Comparison of ENCODE assay signal across 9 cellular contexts in genomic region chr2:122340246-122340645, GRCh38.
DNase-seq lines count a peak whose midpoint lies in the region; ATAC-seq and TF ChIP-seq lines count a peak whose summit lies in the region.
"Had no signal": no experiment of that assay in that cellular context is flagged by ENCODE, and none has a peak within 500 bp of the region (broad histone marks: within the 10 kb centered on the region; RNA-seq: fewer than 3 reads in every experiment).

No MANE protein-coding gene starts in this region.

- DNase-seq in mammary epithelial cell (peak; percentile 38), cerebellum (ENCODE audit: low spot score) (no peak), GM10266 (ENCODE audit: extremely low spot score) (no peak)
- DNase-seq: SK-N-SH had no signal

- no peak overlapping the region for H3K4me3 ChIP-seq in mammary epithelial cell (replicated peaks in 1 of 3; ENCODE audit: insufficient read depth in 1 of 3, low read depth in 2 of 3, low read length in 3 of 3)

- in situ Hi-C loops in mammary epithelial cell (cut with MboI; ENCODE audit: low sequenced_read_pairs in 2 of 2): no loop called here

- H3K36me3 ChIP-seq in mammary epithelial cell (ENCODE audit: insufficient read depth, low read length): no peaks in the 10 kb centered on the region

- no peak overlapping the region for H3K9ac ChIP-seq in mammary epithelial cell (ENCODE audit: insufficient read depth, low read length)
- H3K9ac ChIP-seq: KMS-11, SK-N-SH had no signal

- no peaks in the 10 kb centered on the region for H3K79me2 ChIP-seq in mammary epithelial cell (ENCODE audit: insufficient read depth, low read length)

- no peaks in the 10 kb centered on the region for H3K9me3 ChIP-seq in mammary epithelial cell (replicated peaks; ENCODE audit: insufficient read depth, low read length)
- H3K9me3 ChIP-seq: SK-N-SH had no signal

- H3K4me1 ChIP-seq in mammary epithelial cell (ENCODE audit: insufficient read depth, low read length): no peaks in the 10 kb centered on the region

- no peak for TF ChIP-seq CTCF in mammary epithelial cell (conservative IDR thresholded peaks at IDR 0.05 in 1 of 2, IDR thresholded peaks at IDR 0.05 in 1 of 2; ENCODE audit: extremely low read depth in 1 of 2, insufficient read depth in 1 of 2, low read depth in 1 of 2, low read length in 2 of 2)
- no peak for TF ChIP-seq CTCF in GM10266 (IDR thresholded peaks at IDR 0.05; ENCODE audit: control insufficient read depth, insufficient read depth, low read depth, missing control alignments)

- CTCF ChIA-PET in mammary epithelial cell (lab: Charles Lee; ENCODE audit: low non-redundant PET): no interaction called here

- no peak overlapping the region for H3K4me2 ChIP-seq in mammary epithelial cell (ENCODE audit: insufficient read depth, low read depth, low read length)
- H3K4me2 ChIP-seq: KMS-11, SK-N-SH had no signal

- intact Hi-C loops in mammary epithelial cell (cut with micrococcal nuclease): no loop called here

- H3K27ac ChIP-seq in mammary epithelial cell (ENCODE audit: insufficient read depth, low read depth, low read length): peak overlapping the region; percentile 19
- H3K27ac ChIP-seq: KMS-11 had no signal

- ATAC-seq in GM19025 (IDR thresholded peaks at IDR 0.05; ENCODE audit: low read depth, unreplicated experiment) (peak; percentile 96), HG02610 (IDR thresholded peaks at IDR 0.05; ENCODE audit: unreplicated experiment) (peak; percentile 93), HG03558 (IDR thresholded peaks at IDR 0.05; ENCODE audit: extremely low read depth, unreplicated experiment) (peak; percentile 94), esophagus mucosa (no peak)

- no peaks in the 10 kb centered on the region for H3K27me3 ChIP-seq in mammary epithelial cell (ENCODE audit: insufficient read depth, low read length)

- 53% methylated on average over 3 of the region's 3 CpGs for WGBS in mammary epithelial cell (ENCODE audit: low coverage, missing lambda C conversion rate)

- H4K20me1 ChIP-seq in mammary epithelial cell (ENCODE audit: insufficient read depth, low read length): no peaks in the 10 kb centered on the region

- dilution Hi-C loops in mammary epithelial cell (cut with HindIII; ENCODE audit: low sequenced_read_pairs): no loop called here

- H2AFZ ChIP-seq in mammary epithelial cell (ENCODE audit: low read depth, low read length): no peak overlapping the region

- no TSS peak for BruUV-seq in mammary epithelial cell (replicated peaks; lab: Mats Ljungman, UMichigan)
